In genomic region chr12:27220988-27221345, GRCh38 we compare ENCODE assay signal across 21 cellular contexts. TPM values are rescaled to one million over a fixed set of nuclear protein-coding genes. Genes with fewer than 3 reads are reported as not detected.
DNase-seq lines count a peak whose midpoint lies in the region; ATAC-seq, FAIRE-seq and TF ChIP-seq lines count a peak whose summit lies in the region.
"Had no signal": no experiment of that assay in that cellular context is flagged by ENCODE, and none has a peak within 500 bp of the region (broad histone marks: within the 10 kb centered on the region; RNA-seq: fewer than 3 reads in every experiment).

No MANE protein-coding gene starts in this region.

- TF ChIP-seq CTCF in SK-N-SH (IDR thresholded peaks at IDR 0.05) (no peak), OCI-LY7 (conservative IDR thresholded peaks at IDR 0.05; ENCODE audit: low read length) (no peak), esophagus muscularis mucosa (IDR thresholded peaks at IDR 0.05) (no peak), adrenal gland (IDR thresholded peaks at IDR 0.05) (no peak)

- no peaks in the 10 kb centered on the region for H3K36me3 Mint-ChIP-seq in activated naive CD4-positive, alpha-beta T cell treated with anti-CD3 and anti-CD28 coated beads, Interleukin-2, amount 10 ng/mL, durations not matched to agents 7 days and 5 days
- H3K36me3 Mint-ChIP-seq: CD8-positive, alpha-beta T cell had no signal

- intact Hi-C loops in OCI-LY7 (cut with micrococcal nuclease; ENCODE audit: unreplicated experiment) = loop anchor here (1.0 to 5.0 kb wide), 3 partner anchors 23 to 389 kb away; partner anchors contain the start of genes ITPR2 and STK38L
- intact Hi-C loops in esophagus muscularis mucosa (cut with DNase I) = no loop called here
- intact Hi-C loops in adrenal gland (cut with DNase I) = no loop called here

- no peaks in the 10 kb centered on the region for H3K9me2 ChIP-seq in SK-N-SH
- no peaks in the 10 kb centered on the region for H3K9me2 ChIP-seq in OCI-LY7 (ENCODE audit: insufficient read depth, low read length)

- no peak overlapping the region for H2AFZ ChIP-seq in SK-N-SH (ENCODE audit: low read depth)
- no peak overlapping the region; the same call in 1 of the 2 replicates for H2AFZ ChIP-seq in OCI-LY7 (ENCODE audit: low read length)

- TF ChIP-seq RAD21 in SK-N-SH (IDR thresholded peaks at IDR 0.05; ENCODE audit: low read length) = no peak

- H3K27ac ChIP-seq in SK-N-SH (ENCODE audit: low read depth in 2 of 2, low read length in 1 of 2) (no peak overlapping the region), OCI-LY7 (ENCODE audit: low read depth, low read length, poor library complexity, severe bottlenecking) (no peak overlapping the region), esophagus muscularis mucosa (replicated peaks in 1 of 4) (peak overlapping the region in 3 of 4 donors; percentile 62 to 74 (median 67)), adrenal gland (no peak overlapping the region)
- H3K27ac ChIP-seq: 22Rv1, Peyer's patch, SJCRH30 had no signal

- peak; percentile 65 for FAIRE-seq in GM12891 (lab: Jason Lieb, UNC)
- FAIRE-seq: HTR-8/SVneo had no signal

- no peaks in the 10 kb centered on the region for H3K27me3 ChIP-seq in SK-N-SH (ENCODE audit: insufficient read depth)
- H3K27me3 ChIP-seq in esophagus muscularis mucosa = no peaks in the 10 kb centered on the region
- no peaks in the 10 kb centered on the region for H3K27me3 ChIP-seq in adrenal gland
- H3K27me3 ChIP-seq: BLaER1 treated with 17β-estradiol and CSF1 and Interleukin-3, amounts not matched to agents 10 nM and 100 nM; Peyer's patch; SJCRH30 had no signal

- H3F3A ChIP-seq in SK-N-SH (replicated peaks; ENCODE audit: insufficient read depth) = no peaks in the 10 kb centered on the region

- no peak overlapping the region for H3K9ac ChIP-seq in SK-N-SH
- H3K9ac ChIP-seq: BLaER1 treated with 17β-estradiol and CSF1 and Interleukin-3, amounts not matched to agents 10 nM and 100 nM had no signal

- DNase-seq in SK-N-SH (no peak), GM12891 (ENCODE audit: insufficient read length, low spot score) (no peak), OCI-LY7 (ENCODE audit: low spot score) (no peak), esophagus muscularis mucosa (ENCODE audit: extremely low spot score) (no peak), adrenal gland (no peak), T1000 (lab: John Stamatoyannopoulos, UW) (no peak)
- no peak for DNase-seq in activated naive CD4-positive, alpha-beta T cell treated with anti-CD3 and anti-CD28 coated beads, Interleukin-2, amount 10 ng/mL, durations not matched to agents 7 days and 5 days
- DNase-seq: ACHN; CD8-positive, alpha-beta T cell; DND-41; NCI-H1417; NCI-H1694 treated with DMSO at 0.1 percent for 48 hours; NCI-H2081 treated with DMSO at 0.1 percent for 48 hours; NCI-H446 treated with DMSO at 0.1 percent for 48 hours; NCI-H69; Peyer's patch; SJCRH30 had no signal

- H3K36me3 ChIP-seq in SK-N-SH (replicated peaks in 1 of 2; ENCODE audit: control insufficient read depth in 1 of 2, insufficient read depth in 2 of 2, low read length in 1 of 2) (no peaks in the 10 kb centered on the region), OCI-LY7 (ENCODE audit: insufficient read depth, low read length) (no peaks in the 10 kb centered on the region), esophagus muscularis mucosa (no peaks in the 10 kb centered on the region), adrenal gland (replicated peaks in 1 of 2) (no peaks in the 10 kb centered on the region)
- H3K36me3 ChIP-seq: BLaER1 treated with 17β-estradiol and CSF1 and Interleukin-3, amounts not matched to agents 10 nM and 100 nM; Peyer's patch; SJCRH30 had no signal

- CTCF ChIA-PET in SK-N-SH (lab: Yijun Ruan, JAX) (interaction anchor here (1.0 kb wide), 1 partner anchor 17 kb away, joined by 3 read pairs; no protein-coding TSS in a partner anchor), OCI-LY7 (lab: Charles Lee; ENCODE audit: unreplicated experiment) (no interaction called here)
- CTCF ChIA-PET in activated naive CD4-positive, alpha-beta T cell treated with anti-CD3 and anti-CD28 coated beads, Interleukin-2, amount 10 ng/mL, durations not matched to agents 7 days and 5 days (lab: Charles Lee) = interaction anchor here (0.6 to 0.9 kb wide), 2 partner anchors 35 to 110 kb away, joined by 3 read pairs; no protein-coding TSS in a partner anchor

- H3K27me3 Mint-ChIP-seq in activated naive CD4-positive, alpha-beta T cell treated with anti-CD3 and anti-CD28 coated beads, Interleukin-2, amount 10 ng/mL, durations not matched to agents 7 days and 5 days = peaks cover 5% of the 10 kb centered on the region

- H3K4me1 Mint-ChIP-seq in activated naive CD4-positive, alpha-beta T cell treated with anti-CD3 and anti-CD28 coated beads, Interleukin-2, amount 10 ng/mL, durations not matched to agents 7 days and 5 days = peaks cover 8% of the 10 kb centered on the region

- TF ChIP-seq POLR2A in GM12891 (IDR thresholded peaks at IDR 0.05; ENCODE audit: low read depth, low read length) (no peak), esophagus muscularis mucosa (IDR thresholded peaks at IDR 0.05; ENCODE audit: low read depth) (no peak), adrenal gland (IDR thresholded peaks at IDR 0.05) (no peak)

- TF ChIP-seq EP300 in SK-N-SH (IDR thresholded peaks at IDR 0.05; ENCODE audit: borderline replicate concordance in 1 of 2, low read depth in 1 of 2, low read length in 1 of 2) (no peak), esophagus muscularis mucosa (IDR thresholded peaks at IDR 0.05) (no peak)

- H3K4me3 ChIP-seq in SK-N-SH (ENCODE audit: low read depth in 2 of 2, low read length in 1 of 2) = no peak overlapping the region
- peak overlapping the region; percentile 20 for H3K4me3 ChIP-seq in OCI-LY7 (ENCODE audit: low read depth, low read length, poor library complexity, severe bottlenecking)
- H3K4me3 ChIP-seq in esophagus muscularis mucosa = no peak overlapping the region
- H3K4me3 ChIP-seq in adrenal gland = no peak overlapping the region
- H3K4me3 ChIP-seq: BLaER1 treated with 17β-estradiol and CSF1 and Interleukin-3, amounts not matched to agents 10 nM and 100 nM; Peyer's patch; SJCRH30 had no signal

- no peaks in the 10 kb centered on the region for H3K9me3 Mint-ChIP-seq in activated naive CD4-positive, alpha-beta T cell treated with anti-CD3 and anti-CD28 coated beads, Interleukin-2, amount 10 ng/mL, durations not matched to agents 7 days and 5 days
- H3K9me3 Mint-ChIP-seq: CD8-positive, alpha-beta T cell had no signal

- H3K27ac Mint-ChIP-seq in activated naive CD4-positive, alpha-beta T cell treated with anti-CD3 and anti-CD28 coated beads, Interleukin-2, amount 10 ng/mL, durations not matched to agents 7 days and 5 days = no peak overlapping the region
- H3K27ac Mint-ChIP-seq: CD8-positive, alpha-beta T cell had no signal

- WGBS in SK-N-SH (ENCODE audit: low lambda C conversion rate) = 94% methylated on average over 4 of the region's 4 CpGs
- 81% methylated on average over 4 of the region's 4 CpGs for WGBS in esophagus muscularis mucosa
- 76 to 82% (median 79%) methylated on average over 4 of the region's 4 CpGs for WGBS in adrenal gland, 4 donors

- H3K79me2 ChIP-seq in SK-N-SH (ENCODE audit: insufficient read depth) = no peaks in the 10 kb centered on the region
- H3K79me2 ChIP-seq in OCI-LY7 (ENCODE audit: insufficient read depth, low read depth, low read length) = no peaks in the 10 kb centered on the region

- BruUV-seq in OCI-LY7 (replicated peaks; lab: Mats Ljungman, UMichigan) = no TSS peak

- H3K4me2 ChIP-seq in SK-N-SH (no peak overlapping the region), OCI-LY7 (ENCODE audit: low read length) (peak overlapping the region; percentile 54; the same call in 1 of the 2 replicates)

- POLR2A ChIA-PET in SK-N-SH (lab: Yijun Ruan, JAX) (no interaction called here), OCI-LY7 (lab: Charles Lee) (no interaction called here)

- no peak for ATAC-seq in SK-N-SH treated with all-trans-retinoic acid at 6 μM for 48 hours
- ATAC-seq: CD8-positive, alpha-beta T cell had no signal

- H3K9me3 ChIP-seq in SK-N-SH (no peaks in the 10 kb centered on the region), OCI-LY7 (ENCODE audit: low read length) (no peaks in the 10 kb centered on the region), esophagus muscularis mucosa (no peaks in the 10 kb centered on the region), adrenal gland (replicated peaks in 1 of 3) (no peaks in the 10 kb centered on the region)
- H3K9me3 ChIP-seq: BLaER1 treated with 17β-estradiol and CSF1 and Interleukin-3, amounts not matched to agents 10 nM and 100 nM; Peyer's patch had no signal

- H4K20me1 ChIP-seq in SK-N-SH (ENCODE audit: insufficient read depth) (no peaks in the 10 kb centered on the region), OCI-LY7 (ENCODE audit: insufficient read depth, low read length) (no peaks in the 10 kb centered on the region)
- H4K20me1 ChIP-seq: BLaER1 treated with 17β-estradiol and CSF1 and Interleukin-3, amounts not matched to agents 10 nM and 100 nM had no signal

- H3K4me1 ChIP-seq in SK-N-SH (ENCODE audit: control insufficient read depth in 1 of 2, insufficient read depth in 2 of 2, low read depth in 1 of 2, low read length in 1 of 2) (no peaks in the 10 kb centered on the region), OCI-LY7 (ENCODE audit: insufficient read depth, low read length, poor library complexity, severe bottlenecking) (peaks cover 25% of the 10 kb centered on the region), esophagus muscularis mucosa (peaks cover 2 to 18% (median 14%) of the 10 kb centered on the region in 4 donors), adrenal gland (replicated peaks in 1 of 2) (no peaks in the 10 kb centered on the region)

- H3K4me3 Mint-ChIP-seq in activated naive CD4-positive, alpha-beta T cell treated with anti-CD3 and anti-CD28 coated beads, Interleukin-2, amount 10 ng/mL, durations not matched to agents 7 days and 5 days = no peak overlapping the region
- H3K4me3 Mint-ChIP-seq: CD8-positive, alpha-beta T cell had no signal

TF ChIP-seq in SK-N-SH treated with all-trans-retinoic acid at 6 μM for 48 hours, 23 proteins besides CTCF, POLR2A, EP300 and RAD21 (continues in another document):
- TF ChIP-seq ISL1 (CRISPR knock-in tag; IDR thresholded peaks at IDR 0.05) (no peak), CSDC2 (CRISPR knock-in tag; IDR thresholded peaks at IDR 0.05) (peak; percentile 39; the same call in 1 of the 2 replicates)

TF ChIP-seq in SK-N-SH, 30 proteins besides CTCF, POLR2A, EP300 and RAD21 (continues in another document):
- no peak for TF ChIP-seq RCOR1 (IDR thresholded peaks at IDR 0.05; ENCODE audit: low read length)

TF ChIP-seq in GM12891, 5 proteins besides CTCF, POLR2A, EP300 and RAD21:
- TF ChIP-seq PAX5 (IDR thresholded peaks at IDR 0.05; ENCODE audit: insufficient read depth, low read length, severe bottlenecking) = no peak
- TF ChIP-seq TAF1 (IDR thresholded peaks at IDR 0.05; ENCODE audit: low read depth, low read length) = no peak

RNA-seq across cellular contexts. Expression of gene STK38L, which starts 23.1 kb away (rescaled TPM):
- polyA plus RNA-seq in SK-N-SH (2012; rRNA removed) = 4.7 and 5.7 TPM in 2 replicates
- polyA plus RNA-seq in SK-N-SH (2012; cell fraction: cytosol; rRNA removed) = 6.7 and 9.2 TPM in 2 replicates
- polyA plus RNA-seq in SK-N-SH (2012; cell fraction: nucleus; rRNA removed) = 4.0 and 9.3 TPM in 2 replicates
- 39.9 TPM for polyA plus RNA-seq in GM12891 (2012; ENCODE audit: low read depth, missing spikeins)
- 15.2 and 18.9 TPM in 2 replicates for total RNA-seq in OCI-LY7 (2014; rRNA removed; shearing (Covaris generic))
- 29.9 and 31.9 TPM in 2 replicates for total RNA-seq in OCI-LY7 (2022)
- 100 to 1,000 TPM in 1 of 4 donors, 10 to 100 TPM in 3; 64.6 to 102 (median 82.4) TPM for total RNA-seq in esophagus muscularis mucosa
- 100 to 1,000 TPM in 1 of 8 donors, 10 to 100 TPM in 7; 12.5 to 298 (median 31.1) TPM for total RNA-seq in adrenal gland
- polyA plus RNA-seq in adrenal gland = 10 to 100 TPM; 10.2 to 15.4 (median 10.9) TPM

Comparison
In these comparisons a context has a peak if more than half of its experiments do, and no peak if none do; other contexts are left out.
1. H3K27ac ChIP-seq: peak in esophagus muscularis mucosa (3 of 4); none in SK-N-SH (0 of 2), OCI-LY7 (single experiment) and adrenal gland (0 of 5).